ENCODE assay signal across 13 cellular contexts in the genomic region with DNA sequence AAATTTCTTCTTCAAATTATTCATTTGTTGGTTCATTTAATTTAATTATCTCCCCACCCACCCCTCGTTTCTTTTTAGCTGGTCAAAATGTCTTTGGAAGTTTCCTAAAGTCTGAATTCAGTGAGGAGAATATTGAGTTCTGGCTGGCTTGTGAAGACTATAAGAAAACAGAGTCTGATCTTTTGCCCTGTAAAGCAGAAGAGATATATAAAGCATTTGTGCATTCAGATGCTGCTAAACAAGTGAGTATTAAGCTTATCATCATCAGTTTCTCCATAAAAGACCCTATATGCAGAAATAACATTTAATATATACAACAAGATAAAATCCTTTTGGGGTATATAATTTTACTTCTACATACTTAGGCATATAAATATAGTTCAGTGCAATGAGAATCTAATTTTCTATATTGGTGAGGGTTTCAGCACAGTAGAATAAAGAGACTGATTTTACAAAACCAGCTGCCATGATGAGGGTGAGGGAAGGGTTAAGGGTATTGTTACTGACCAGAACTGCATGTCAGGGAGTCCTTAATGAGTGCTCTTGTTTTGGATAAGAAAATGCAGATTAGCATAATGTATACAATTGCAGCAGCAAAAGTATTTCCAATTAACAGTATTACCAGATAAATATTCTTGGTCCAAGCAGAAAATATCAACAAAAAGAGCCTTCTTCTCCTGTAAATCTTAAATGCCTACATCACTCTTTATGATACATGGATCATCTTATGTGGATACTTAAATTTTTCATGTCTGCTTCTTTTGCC. TPM values are rescaled to one million over a fixed set of nuclear protein-coding genes. Genes with fewer than 3 reads are reported as not detected.
A peak's percentile ranks its signal among the peaks of the same experiment; 100 is the strongest.
DNase-seq lines count a peak whose midpoint lies in the region; ATAC-seq and TF ChIP-seq lines count a peak whose summit lies in the region.
"Had no signal": no experiment of that assay in that cellular context is flagged by ENCODE, and none has a peak within 500 bp of the region (broad histone marks: within the 10 kb centered on the region; RNA-seq: fewer than 3 reads in every experiment).

No MANE protein-coding gene starts in this region.

- peaks cover 63% of the 10 kb centered on the region for H3F3A ChIP-seq in MM.1S (ENCODE audit: insufficient read depth, low read length)

- WGBS in endodermal cell (ENCODE audit: insufficient coverage in 1 of 2, insufficient read length in 1 of 2), 2 experiments, result 70% methylated on average over 1 of the region's 1 CpG; no CpG with 5 or more reads in 1 of the 2 experiments

- peaks cover 47% of the 10 kb centered on the region for H3K4me1 Mint-ChIP-seq in T-helper 2 cell treated with Interferon-gamma antibody and Interleukin-4, amounts not matched to agents 5 μg/mL and 100 μg/mL, for 36 hours (ENCODE audit: low read depth)
- peaks cover 34% of the 10 kb centered on the region for H3K4me1 Mint-ChIP-seq in endodermal cell

- H3K27ac ChIP-seq in MM.1S (ENCODE audit: low read length) (peak overlapping the region; percentile 83), endodermal cell (ENCODE audit: low read depth, low read length) (no peak overlapping the region), stomach smooth muscle (ENCODE audit: low read length) (peak overlapping the region; percentile 37)

- no peak overlapping the region for H3K27ac Mint-ChIP-seq in T-helper 2 cell treated with Interferon-gamma antibody and Interleukin-4, amounts not matched to agents 5 μg/mL and 100 μg/mL, for 36 hours
- H3K27ac Mint-ChIP-seq in endodermal cell, result no peak overlapping the region

- H3K9me3 ChIP-seq in MM.1S (replicated peaks; ENCODE audit: insufficient read depth, low read length), result no peaks in the 10 kb centered on the region
- no peaks in the 10 kb centered on the region for H3K9me3 ChIP-seq in endodermal cell (ENCODE audit: control insufficient read depth, low read length)
- no peaks in the 10 kb centered on the region for H3K9me3 ChIP-seq in stomach smooth muscle (ENCODE audit: control insufficient read depth in 2 of 2, low read length in 2 of 2)

- DNase-seq in T-helper 2 cell treated with Interferon-gamma antibody and Interleukin-4, amounts not matched to agents 5 μg/mL and 100 μg/mL, for 36 hours (ENCODE audit: low spot score), result no peak
- DNase-seq in T-helper 2 cell (no peak), MM.1S (no peak), endodermal cell (no peak), NCI-H82 (lab: John Stamatoyannopoulos, UW) (no peak), left ventricle myocardium superior (no peak), left lobe of liver (ENCODE audit: low spot score) (no peak)
- DNase-seq: activated CD8-positive, alpha-beta memory T cell treated with anti-CD3 and anti-CD28 coated beads for 24 hours; head of caudate nucleus; NCI-H2029 treated with DMSO at 0.1 percent for 48 hours; stimulated activated naive CD4-positive, alpha-beta T cell had no signal

- TF ChIP-seq CTCF in MM.1S (IDR thresholded peaks at IDR 0.05; ENCODE audit: low read length) (no peak), endodermal cell (conservative IDR thresholded peaks at IDR 0.05) (no peak)

- peak overlapping the region; percentile 87 for H3K4me3 Mint-ChIP-seq in T-helper 2 cell treated with Interferon-gamma antibody and Interleukin-4, amounts not matched to agents 5 μg/mL and 100 μg/mL, for 36 hours
- H3K4me3 Mint-ChIP-seq in endodermal cell, result no peak overlapping the region

- H3K9me2 ChIP-seq in MM.1S (replicated peaks; ENCODE audit: insufficient read depth, low read length), result no peaks in the 10 kb centered on the region

- peak overlapping the region; percentile 74 for H3K4me2 ChIP-seq in MM.1S (ENCODE audit: low read depth, low read length)

- H3K9ac ChIP-seq in MM.1S (ENCODE audit: low read length) (peak overlapping the region; percentile 91), endodermal cell (ENCODE audit: extremely low read depth, low read length, poor library complexity, severe bottlenecking) (no peak overlapping the region), stomach smooth muscle (ENCODE audit: low read length in 2 of 2) (peak overlapping the region in 1 of 2 donors; percentile 67)

- H3K4me1 ChIP-seq in MM.1S (ENCODE audit: low read length) (peaks cover 18% of the 10 kb centered on the region), endodermal cell (ENCODE audit: control insufficient read depth, insufficient read depth, low read length) (peaks cover 20% of the 10 kb centered on the region), stomach smooth muscle (ENCODE audit: control insufficient read depth, insufficient read depth, low read length) (no peaks in the 10 kb centered on the region)

- H2AFZ ChIP-seq in MM.1S (ENCODE audit: low read length), result no peak overlapping the region

- peaks cover 41% of the 10 kb centered on the region for H3K79me2 ChIP-seq in MM.1S (ENCODE audit: low read length)

- H3K27me3 Mint-ChIP-seq in T-helper 2 cell treated with Interferon-gamma antibody and Interleukin-4, amounts not matched to agents 5 μg/mL and 100 μg/mL, for 36 hours (ENCODE audit: low read depth), result no peaks in the 10 kb centered on the region
- H3K27me3 Mint-ChIP-seq in endodermal cell (ENCODE audit: insufficient read depth), result no peaks in the 10 kb centered on the region

- H4K20me1 ChIP-seq in MM.1S (ENCODE audit: insufficient read depth, low read length), result no peaks in the 10 kb centered on the region

- ATAC-seq in left ventricle myocardium superior (no peak), left lobe of liver (no peak)

- no peaks in the 10 kb centered on the region for H3K9me3 Mint-ChIP-seq in T-helper 2 cell treated with Interferon-gamma antibody and Interleukin-4, amounts not matched to agents 5 μg/mL and 100 μg/mL, for 36 hours
- H3K9me3 Mint-ChIP-seq in endodermal cell, result no peaks in the 10 kb centered on the region

- H3K36me3 Mint-ChIP-seq in T-helper 2 cell treated with Interferon-gamma antibody and Interleukin-4, amounts not matched to agents 5 μg/mL and 100 μg/mL, for 36 hours (ENCODE audit: low read depth), result peaks cover 34% of the 10 kb centered on the region
- H3K36me3 Mint-ChIP-seq in endodermal cell (ENCODE audit: low read depth), result no peaks in the 10 kb centered on the region

- H3K36me3 ChIP-seq in MM.1S (replicated peaks; ENCODE audit: insufficient read depth, low read length) (no peaks in the 10 kb centered on the region; the same call in 1 of the 2 replicates), endodermal cell (ENCODE audit: control insufficient read depth, insufficient read depth, low read length) (no peaks in the 10 kb centered on the region), stomach smooth muscle (ENCODE audit: control insufficient read depth in 2 of 2, insufficient read depth in 2 of 2, low read length in 2 of 2) (peaks cover 0 to 8% of the 10 kb centered on the region in 2 donors)

- intact Hi-C loops in left ventricle myocardium superior (cut with micrococcal nuclease), result no loop called here

- H3K4me3 ChIP-seq in MM.1S (ENCODE audit: low read length), result peak overlapping the region; percentile 72
- peak overlapping the region; percentile 1 for H3K4me3 ChIP-seq in endodermal cell (ENCODE audit: low read length)
- H3K4me3 ChIP-seq in stomach smooth muscle (ENCODE audit: low read length in 2 of 2), result peak overlapping the region in 1 of 2 donors; percentile 54

- H3K27me3 ChIP-seq in MM.1S (replicated peaks; ENCODE audit: insufficient read depth, low read length) (no peaks in the 10 kb centered on the region), endodermal cell (ENCODE audit: control insufficient read depth, insufficient read depth, low read length, poor library complexity, severe bottlenecking) (peaks cover 4% of the 10 kb centered on the region), stomach smooth muscle (ENCODE audit: control insufficient read depth in 1 of 2, insufficient read depth in 2 of 2, low read length in 2 of 2) (no peaks in the 10 kb centered on the region)

RNA-seq across cellular contexts. Expression of a gene that starts 2.8 kb away (rescaled TPM):
- total RNA-seq in endodermal cell, result not detected
- 1.2 TPM for polyA plus RNA-seq in endodermal cell (2013, experiment 1 of 2)
- 1.2 TPM for polyA plus RNA-seq in endodermal cell (2013, experiment 2 of 2)
- total RNA-seq in left ventricle myocardium superior, result 0.59 TPM
- 3.1 TPM for total RNA-seq in left lobe of liver
- total RNA-seq: A673 had no signal

RNA-seq across cellular contexts. Expression of a gene that starts 57.6 kb away (rescaled TPM):
- not detected for total RNA-seq in endodermal cell
- polyA plus RNA-seq in endodermal cell (2013, experiment 1 of 2), result 0.25 TPM
- polyA plus RNA-seq in endodermal cell (2013, experiment 2 of 2), result 0.17 TPM
- total RNA-seq in left ventricle myocardium superior, result not detected
- total RNA-seq in left lobe of liver, result not detected
- total RNA-seq: A673 had no signal
